16 cellular contexts compared by ENCODE assay signal in the genomic region with DNA sequence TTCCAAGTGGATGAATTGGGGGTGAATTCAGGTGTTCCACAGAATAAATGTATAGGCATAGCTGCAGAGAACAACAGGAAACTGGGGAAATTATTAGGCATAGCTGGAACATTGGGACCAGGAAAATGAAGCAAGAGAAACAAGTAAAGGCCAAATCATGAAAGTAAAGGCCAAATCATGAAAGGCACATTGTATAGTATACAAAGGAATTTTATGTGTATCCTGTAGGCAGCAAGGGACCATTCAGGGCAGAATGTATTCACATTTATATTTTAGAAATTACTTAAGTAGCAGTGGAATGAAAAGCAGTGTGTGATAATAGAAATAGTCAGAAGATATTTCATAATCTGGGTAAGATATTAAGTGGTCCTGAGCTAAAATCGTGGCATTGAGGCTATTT.
DNase-seq lines count a peak whose midpoint lies in the region; ATAC-seq, FAIRE-seq and TF ChIP-seq lines count a peak whose summit lies in the region.
"Had no signal": no experiment of that assay in that cellular context is flagged by ENCODE, and none has a peak within 500 bp of the region (broad histone marks: within the 10 kb centered on the region; RNA-seq: fewer than 3 reads in every experiment).

No MANE protein-coding gene starts in this region.

- H3K9me3 ChIP-seq in Karpas-422 (ENCODE audit: low read length): no peaks in the 10 kb centered on the region
- no peaks in the 10 kb centered on the region for H3K9me3 ChIP-seq in SU-DHL-6 (ENCODE audit: insufficient read depth, low read length)

- H3K9me3 Mint-ChIP-seq in activated CD4-positive, alpha-beta T cell treated with anti-CD3 and anti-CD28 coated beads for 36 hours (ENCODE audit: low read depth): no peaks in the 10 kb centered on the region
- H3K9me3 Mint-ChIP-seq in memory B cell: no peaks in the 10 kb centered on the region
- H3K9me3 Mint-ChIP-seq: GM23338 had no signal

- H3K27me3 Mint-ChIP-seq in activated CD4-positive, alpha-beta T cell treated with anti-CD3 and anti-CD28 coated beads for 36 hours: no peaks in the 10 kb centered on the region
- H3K27me3 Mint-ChIP-seq in memory B cell: no peaks in the 10 kb centered on the region

- no peak for FAIRE-seq in H54 (lab: Jason Lieb, UNC)

- peaks cover 99% of the 10 kb centered on the region for H3K4me1 ChIP-seq in Karpas-422 (ENCODE audit: low read length)

- no peak for DNase-seq in activated CD4-positive, alpha-beta T cell treated with anti-CD3 and anti-CD28 coated beads for 36 hours
- no peak for DNase-seq in activated CD4-positive, alpha-beta T cell treated with anti-CD3 and anti-CD28 coated beads for 48 hours
- no peak for DNase-seq in Karpas-422
- no peak for DNase-seq in memory B cell (ENCODE audit: low spot score in 2 of 2)
- no peak for DNase-seq in H54 (ENCODE audit: insufficient read length, low spot score)
- DNase-seq: DND-41, KG1, NCI-H1436, NCI-H2081, NCI-H524 had no signal

- peak overlapping the region; percentile 67 for H3K27ac Mint-ChIP-seq in activated CD4-positive, alpha-beta T cell treated with anti-CD3 and anti-CD28 coated beads for 36 hours
- peak overlapping the region; percentile 72 for H3K27ac Mint-ChIP-seq in memory B cell
- H3K27ac Mint-ChIP-seq: GM23338 had no signal

- H3K9me2 ChIP-seq in Karpas-422 (replicated peaks; ENCODE audit: insufficient read depth, low read length): no peaks in the 10 kb centered on the region
- H3K9me2 ChIP-seq in SU-DHL-6 (replicated peaks; ENCODE audit: insufficient read depth, low read length): no peaks in the 10 kb centered on the region

- POLR2A ChIA-PET in activated CD4-positive, alpha-beta T cell treated with anti-CD3 and anti-CD28 coated beads for 36 hours (lab: Charles Lee): interaction anchor here (0.6 kb wide), 1 partner anchor 63 kb away, joined by 5 read pairs; no protein-coding TSS in a partner anchor

- no peak for TF ChIP-seq CTCF in SU-DHL-6 (IDR thresholded peaks at IDR 0.05; ENCODE audit: insufficient read depth, low read length, poor library complexity, severe bottlenecking)

- peak overlapping the region; percentile 31 for H3K4me3 ChIP-seq in Karpas-422 (ENCODE audit: low read length)
- peak overlapping the region; percentile 18 for H3K4me3 ChIP-seq in SU-DHL-6 (ENCODE audit: insufficient read depth, low read length, poor library complexity, severe bottlenecking)
- H3K4me3 ChIP-seq: GM23338 had no signal

- H2AFZ ChIP-seq in Karpas-422 (ENCODE audit: low read length) (no peak overlapping the region), SU-DHL-6 (ENCODE audit: low read depth, low read length, severe bottlenecking) (no peak overlapping the region)
- H2AFZ ChIP-seq: GM23338 had no signal

- H3K4me2 ChIP-seq in Karpas-422 (ENCODE audit: low read depth, low read length, poor library complexity, severe bottlenecking): peak overlapping the region; percentile 69
- peak overlapping the region; percentile 95 for H3K4me2 ChIP-seq in SU-DHL-6 (ENCODE audit: low read depth, low read length, poor library complexity, severe bottlenecking)
- H3K4me2 ChIP-seq: GM23338 had no signal

- H3K9ac ChIP-seq in Karpas-422 (ENCODE audit: low read length) (peak overlapping the region; percentile 49), SU-DHL-6 (ENCODE audit: low read length) (peak overlapping the region; percentile 60)

- CTCF ChIA-PET in activated CD4-positive, alpha-beta T cell treated with anti-CD3 and anti-CD28 coated beads for 36 hours (lab: Charles Lee): interaction anchor here (1.2 kb wide), 1 partner anchor 120 kb away, joined by 3 read pairs; no protein-coding TSS in a partner anchor

- peaks cover 80% of the 10 kb centered on the region for H3K4me1 Mint-ChIP-seq in activated CD4-positive, alpha-beta T cell treated with anti-CD3 and anti-CD28 coated beads for 36 hours
- H3K4me1 Mint-ChIP-seq in memory B cell: peaks cover 54% of the 10 kb centered on the region

- peaks cover 90% of the 10 kb centered on the region for H3F3A ChIP-seq in SU-DHL-6 (ENCODE audit: insufficient read depth)

- ATAC-seq in activated CD4-positive, alpha-beta T cell treated with anti-CD3 and anti-CD28 coated beads for 36 hours: no peak
- ATAC-seq in memory B cell (ENCODE audit: low read depth): no peak
- ATAC-seq in GM19395 (IDR thresholded peaks at IDR 0.05; ENCODE audit: unreplicated experiment): no peak
- no peak for ATAC-seq in HG03565 (IDR thresholded peaks at IDR 0.05; ENCODE audit: unreplicated experiment)

- intact Hi-C loops in activated CD4-positive, alpha-beta T cell treated with anti-CD3 and anti-CD28 coated beads for 36 hours (cut with DNase I, micrococcal nuclease): no loop called here

- no peaks in the 10 kb centered on the region for H4K20me1 ChIP-seq in Karpas-422 (ENCODE audit: insufficient read depth, low read depth, low read length)
- no peaks in the 10 kb centered on the region for H4K20me1 ChIP-seq in SU-DHL-6 (ENCODE audit: low read depth, low read length)

- H3K36me3 ChIP-seq in Karpas-422 (ENCODE audit: insufficient read depth, low read length) (no peaks in the 10 kb centered on the region), SU-DHL-6 (ENCODE audit: low read length) (no peaks in the 10 kb centered on the region)

- no peak for TF ChIP-seq POLR2A in H54 (IDR thresholded peaks at IDR 0.05; ENCODE audit: low read depth, low read length)

- H3K27me3 ChIP-seq in Karpas-422 (ENCODE audit: low read length) (no peaks in the 10 kb centered on the region), SU-DHL-6 (ENCODE audit: low read length) (no peaks in the 10 kb centered on the region)

- H3K4me3 Mint-ChIP-seq in activated CD4-positive, alpha-beta T cell treated with anti-CD3 and anti-CD28 coated beads for 36 hours: no peak overlapping the region
- peak overlapping the region; percentile 18 for H3K4me3 Mint-ChIP-seq in memory B cell
- H3K4me3 Mint-ChIP-seq: GM23338 had no signal

- peak overlapping the region; percentile 98 for H3K27ac ChIP-seq in Karpas-422 (ENCODE audit: low read length)
- peak overlapping the region; percentile 98 for H3K27ac ChIP-seq in SU-DHL-6 (ENCODE audit: low read depth, low read length)
- H3K27ac ChIP-seq: 22Rv1, HL-60 had no signal

- H3K79me2 ChIP-seq in Karpas-422 (ENCODE audit: low read length) (peaks cover 84% of the 10 kb centered on the region), SU-DHL-6 (ENCODE audit: insufficient read depth, low read length) (peaks cover 95% of the 10 kb centered on the region)

- H3K36me3 Mint-ChIP-seq in activated CD4-positive, alpha-beta T cell treated with anti-CD3 and anti-CD28 coated beads for 36 hours (ENCODE audit: low read depth): peaks cover 18% of the 10 kb centered on the region
- peaks cover 10% of the 10 kb centered on the region for H3K36me3 Mint-ChIP-seq in memory B cell
